ENCODE assay signal across 1 cellular context in genomic region chr1:83860506-83861221, GRCh38.
TF ChIP-seq lines count a peak whose summit lies in the region.

No MANE protein-coding gene starts in this region.

TF ChIP-seq in K562, 482 proteins besides CTCF, POLR2A, EP300 and RAD21 (continued from another document):
- TF ChIP-seq HNRNPK (IDR thresholded peaks at IDR 0.05; ENCODE audit: low read depth, low read length, poor library complexity, severe bottlenecking) (no peak), RBM15 (IDR thresholded peaks at IDR 0.05; ENCODE audit: insufficient read depth, low read length) (no peak), ELK3 (CRISPR knock-in tag; IDR thresholded peaks at IDR 0.05) (no peak), STAT5B (CRISPR knock-in tag; IDR thresholded peaks at IDR 0.05) (no peak), NR2C2 (CRISPR knock-in tag; IDR thresholded peaks at IDR 0.05) (no peak), NR2C2 (tag; IDR thresholded peaks at IDR 0.05) (no peak), EP400 (IDR thresholded peaks at IDR 0.05) (no peak), RBFOX2 (IDR thresholded peaks at IDR 0.05; ENCODE audit: low read depth, low read length) (0 out of 2 replicates have a peak, but pooled peaks have one; percentile 45), GTF2A2 (tag; IDR thresholded peaks at IDR 0.05) (no peak), BCLAF1 (IDR thresholded peaks at IDR 0.05; ENCODE audit: borderline replicate concordance in 1 of 2, control insufficient read depth in 1 of 2, low read depth in 2 of 2, low read length in 1 of 2) (no peak), HMGN3 (IDR thresholded peaks at IDR 0.05; ENCODE audit: borderline replicate concordance, extremely low read depth, insufficient read length, low read depth, low read length) (no peak), KAT2B (IDR thresholded peaks at IDR 0.05; ENCODE audit: low read depth, low read length) (no peak), SAFB (IDR thresholded peaks at IDR 0.05; ENCODE audit: borderline replicate concordance, low read depth, low read length) (no peak)
- TF ChIP-seq, protein P1, sequence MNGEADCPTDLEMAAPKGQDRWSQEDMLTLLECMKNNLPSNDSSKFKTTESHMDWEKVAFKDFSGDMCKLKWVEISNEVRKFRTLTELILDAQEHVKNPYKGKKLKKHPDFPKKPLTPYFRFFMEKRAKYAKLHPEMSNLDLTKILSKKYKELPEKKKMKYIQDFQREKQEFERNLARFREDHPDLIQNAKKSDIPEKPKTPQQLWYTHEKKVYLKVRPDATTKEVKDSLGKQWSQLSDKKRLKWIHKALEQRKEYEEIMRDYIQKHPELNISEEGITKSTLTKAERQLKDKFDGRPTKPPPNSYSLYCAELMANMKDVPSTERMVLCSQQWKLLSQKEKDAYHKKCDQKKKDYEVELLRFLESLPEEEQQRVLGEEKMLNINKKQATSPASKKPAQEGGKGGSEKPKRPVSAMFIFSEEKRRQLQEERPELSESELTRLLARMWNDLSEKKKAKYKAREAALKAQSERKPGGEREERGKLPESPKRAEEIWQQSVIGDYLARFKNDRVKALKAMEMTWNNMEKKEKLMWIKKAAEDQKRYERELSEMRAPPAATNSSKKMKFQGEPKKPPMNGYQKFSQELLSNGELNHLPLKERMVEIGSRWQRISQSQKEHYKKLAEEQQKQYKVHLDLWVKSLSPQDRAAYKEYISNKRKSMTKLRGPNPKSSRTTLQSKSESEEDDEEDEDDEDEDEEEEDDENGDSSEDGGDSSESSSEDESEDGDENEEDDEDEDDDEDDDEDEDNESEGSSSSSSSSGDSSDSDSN (IDR thresholded peaks at IDR 0.05; ENCODE audit: borderline replicate concordance in 1 of 2, low read depth in 2 of 2, low read length in 2 of 2) = 0 out of 4 replicates have a peak, but pooled peaks of 1 of the 2 experiments have one; percentile 24
- TF ChIP-seq, protein P2, sequence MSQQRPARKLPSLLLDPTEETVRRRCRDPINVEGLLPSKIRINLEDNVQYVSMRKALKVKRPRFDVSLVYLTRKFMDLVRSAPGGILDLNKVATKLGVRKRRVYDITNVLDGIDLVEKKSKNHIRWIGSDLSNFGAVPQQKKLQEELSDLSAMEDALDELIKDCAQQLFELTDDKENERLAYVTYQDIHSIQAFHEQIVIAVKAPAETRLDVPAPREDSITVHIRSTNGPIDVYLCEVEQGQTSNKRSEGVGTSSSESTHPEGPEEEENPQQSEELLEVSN (IDR thresholded peaks at IDR 0.05; ENCODE audit: borderline replicate concordance in 1 of 2, extremely low read depth in 1 of 2, insufficient read depth in 1 of 2, insufficient read length in 1 of 2, low read depth in 1 of 2, low read length in 1 of 2, poor library complexity in 1 of 2, severe bottlenecking in 1 of 2) = peak; percentile 34 to 59
